ENCODE assay signal across 1 cellular context in genomic region chr7:20219446-20220292, GRCh38.
TF ChIP-seq lines count a peak whose summit lies in the region.

No MANE protein-coding gene starts in this region.

TF ChIP-seq in HepG2, 621 proteins besides CTCF, POLR2A, EP300 and RAD21 (continued from another document and continues in another):
- TF ChIP-seq, protein P1, sequence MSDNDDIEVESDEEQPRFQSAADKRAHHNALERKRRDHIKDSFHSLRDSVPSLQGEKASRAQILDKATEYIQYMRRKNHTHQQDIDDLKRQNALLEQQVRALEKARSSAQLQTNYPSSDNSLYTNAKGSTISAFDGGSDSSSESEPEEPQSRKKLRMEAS (IDR thresholded peaks at IDR 0.05): peak; percentile 73
- TF ChIP-seq, protein P2, sequence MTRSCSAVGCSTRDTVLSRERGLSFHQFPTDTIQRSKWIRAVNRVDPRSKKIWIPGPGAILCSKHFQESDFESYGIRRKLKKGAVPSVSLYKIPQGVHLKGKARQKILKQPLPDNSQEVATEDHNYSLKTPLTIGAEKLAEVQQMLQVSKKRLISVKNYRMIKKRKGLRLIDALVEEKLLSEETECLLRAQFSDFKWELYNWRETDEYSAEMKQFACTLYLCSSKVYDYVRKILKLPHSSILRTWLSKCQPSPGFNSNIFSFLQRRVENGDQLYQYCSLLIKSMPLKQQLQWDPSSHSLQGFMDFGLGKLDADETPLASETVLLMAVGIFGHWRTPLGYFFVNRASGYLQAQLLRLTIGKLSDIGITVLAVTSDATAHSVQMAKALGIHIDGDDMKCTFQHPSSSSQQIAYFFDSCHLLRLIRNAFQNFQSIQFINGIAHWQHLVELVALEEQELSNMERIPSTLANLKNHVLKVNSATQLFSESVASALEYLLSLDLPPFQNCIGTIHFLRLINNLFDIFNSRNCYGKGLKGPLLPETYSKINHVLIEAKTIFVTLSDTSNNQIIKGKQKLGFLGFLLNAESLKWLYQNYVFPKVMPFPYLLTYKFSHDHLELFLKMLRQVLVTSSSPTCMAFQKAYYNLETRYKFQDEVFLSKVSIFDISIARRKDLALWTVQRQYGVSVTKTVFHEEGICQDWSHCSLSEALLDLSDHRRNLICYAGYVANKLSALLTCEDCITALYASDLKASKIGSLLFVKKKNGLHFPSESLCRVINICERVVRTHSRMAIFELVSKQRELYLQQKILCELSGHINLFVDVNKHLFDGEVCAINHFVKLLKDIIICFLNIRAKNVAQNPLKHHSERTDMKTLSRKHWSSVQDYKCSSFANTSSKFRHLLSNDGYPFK (CRISPR knock-in tag; IDR thresholded peaks at IDR 0.05; ENCODE audit: borderline replicate concordance): no peak
- TF ChIP-seq GTF2F1 (IDR thresholded peaks at IDR 0.05; ENCODE audit: low read length) (no peak), POLR2AphosphoS2 (IDR thresholded peaks at IDR 0.05; ENCODE audit: low read depth, low read length) (no peak), HNF4A (CRISPR knock-in tag; IDR thresholded peaks at IDR 0.05) (peak; percentile 99), CBX5 (CRISPR knock-in tag; IDR thresholded peaks at IDR 0.05; ENCODE audit: borderline replicate concordance) (peak; percentile 98), CENPX (CRISPR knock-in tag; IDR thresholded peaks at IDR 0.05) (no peak), ZNF251 (CRISPR knock-in tag; IDR thresholded peaks at IDR 0.05) (no peak), MNT (IDR thresholded peaks at IDR 0.05) (no peak; the same call in 1 of the 2 replicates), MAFG (CRISPR knock-in tag; IDR thresholded peaks at IDR 0.05) (0 out of 2 replicates have a peak, but pooled peaks have one; percentile 40), AGO2 (optimal IDR thresholded peaks at IDR 0.05; ENCODE audit: low read depth, low read length) (no peak), GATA4 (IDR thresholded peaks at IDR 0.05; ENCODE audit: borderline replicate concordance, low read depth) (peak; percentile 83; the same call in 1 of the 2 replicates), HNF4G (IDR thresholded peaks at IDR 0.05; ENCODE audit: borderline replicate concordance, low read depth, low read length) (peak; percentile 98), HNF4G (CRISPR knock-in tag; IDR thresholded peaks at IDR 0.05; ENCODE audit: borderline replicate concordance, low read depth) (peak; percentile 97), SRY (CRISPR knock-in tag; IDR thresholded peaks at IDR 0.05) (no peak), ZNF510 (CRISPR knock-in tag; IDR thresholded peaks at IDR 0.05; ENCODE audit: low read depth) (no peak), GATAD2A (CRISPR knock-in tag; IDR thresholded peaks at IDR 0.05) (peak; percentile 95), HOXA3 (CRISPR knock-in tag; IDR thresholded peaks at IDR 0.05) (peak; percentile 93), SYNCRIP (IDR thresholded peaks at IDR 0.05; ENCODE audit: insufficient read depth, low read depth, low read length) (no peak), ZNF782 (CRISPR knock-in tag; IDR thresholded peaks at IDR 0.05; ENCODE audit: borderline replicate concordance) (no peak), ZBTB20 (CRISPR knock-in tag; IDR thresholded peaks at IDR 0.05; ENCODE audit: borderline replicate concordance, low read depth) (peak; percentile 45; the same call in 1 of the 2 replicates), PAF1 (CRISPR knock-in tag; IDR thresholded peaks at IDR 0.05) (no peak), RELA (CRISPR knock-in tag; IDR thresholded peaks at IDR 0.05) (no peak), ZFX (CRISPR knock-in tag; IDR thresholded peaks at IDR 0.05; ENCODE audit: low read depth) (peak; percentile 79), ATF7-NPFF (CRISPR knock-in tag; IDR thresholded peaks at IDR 0.05; ENCODE audit: low read depth) (peak; percentile 46; the same call in 1 of the 2 replicates), ZNF674 (CRISPR knock-in tag; IDR thresholded peaks at IDR 0.05; ENCODE audit: low read depth) (no peak), PRMT3 (CRISPR knock-in tag; IDR thresholded peaks at IDR 0.05; ENCODE audit: borderline replicate concordance, low read depth) (no peak), NR2F1 (CRISPR knock-in tag; IDR thresholded peaks at IDR 0.05) (no peak; a peak in 1 of 4 replicates), ZFP1 (CRISPR knock-in tag; IDR thresholded peaks at IDR 0.05) (peak; percentile 90), ZSCAN31 (CRISPR knock-in tag; IDR thresholded peaks at IDR 0.05; ENCODE audit: low read depth) (peak; percentile 82), ZNF644 (CRISPR knock-in tag; IDR thresholded peaks at IDR 0.05; ENCODE audit: low read depth) (peak; percentile 99), TEAD2 (CRISPR knock-in tag; IDR thresholded peaks at IDR 0.05) (no peak), ZNF746 (CRISPR knock-in tag; IDR thresholded peaks at IDR 0.05) (no peak; the same call in 1 of the 2 replicates), GABPB1 (CRISPR knock-in tag; IDR thresholded peaks at IDR 0.05) (peak; percentile 84), ZNF552 (CRISPR knock-in tag; IDR thresholded peaks at IDR 0.05; ENCODE audit: borderline replicate concordance) (peak; percentile 72; the same call in 1 of the 2 replicates), NR1H2 (CRISPR knock-in tag; IDR thresholded peaks at IDR 0.05; ENCODE audit: borderline replicate concordance, low read depth) (no peak)
- TF ChIP-seq, protein P3, sequence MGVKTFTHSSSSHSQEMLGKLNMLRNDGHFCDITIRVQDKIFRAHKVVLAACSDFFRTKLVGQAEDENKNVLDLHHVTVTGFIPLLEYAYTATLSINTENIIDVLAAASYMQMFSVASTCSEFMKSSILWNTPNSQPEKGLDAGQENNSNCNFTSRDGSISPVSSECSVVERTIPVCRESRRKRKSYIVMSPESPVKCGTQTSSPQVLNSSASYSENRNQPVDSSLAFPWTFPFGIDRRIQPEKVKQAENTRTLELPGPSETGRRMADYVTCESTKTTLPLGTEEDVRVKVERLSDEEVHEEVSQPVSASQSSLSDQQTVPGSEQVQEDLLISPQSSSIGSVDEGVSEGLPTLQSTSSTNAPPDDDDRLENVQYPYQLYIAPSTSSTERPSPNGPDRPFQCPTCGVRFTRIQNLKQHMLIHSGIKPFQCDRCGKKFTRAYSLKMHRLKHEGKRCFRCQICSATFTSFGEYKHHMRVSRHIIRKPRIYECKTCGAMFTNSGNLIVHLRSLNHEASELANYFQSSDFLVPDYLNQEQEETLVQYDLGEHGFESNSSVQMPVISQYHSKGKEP (CRISPR knock-in tag; IDR thresholded peaks at IDR 0.05): no peak
- TF ChIP-seq, protein P4, sequence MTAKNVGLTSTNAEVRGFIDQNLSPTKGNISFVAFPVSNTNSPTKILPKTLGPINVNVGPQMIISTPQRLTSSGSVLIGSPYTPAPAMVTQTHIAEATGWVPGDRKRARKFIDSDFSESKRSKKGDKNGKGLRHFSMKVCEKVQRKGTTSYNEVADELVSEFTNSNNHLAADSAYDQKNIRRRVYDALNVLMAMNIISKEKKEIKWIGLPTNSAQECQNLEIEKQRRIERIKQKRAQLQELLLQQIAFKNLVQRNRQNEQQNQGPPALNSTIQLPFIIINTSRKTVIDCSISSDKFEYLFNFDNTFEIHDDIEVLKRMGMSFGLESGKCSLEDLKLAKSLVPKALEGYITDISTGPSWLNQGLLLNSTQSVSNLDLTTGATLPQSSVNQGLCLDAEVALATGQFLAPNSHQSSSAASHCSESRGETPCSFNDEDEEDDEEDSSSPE (CRISPR knock-in tag; IDR thresholded peaks at IDR 0.05): 0 out of 2 replicates have a peak, but pooled peaks have one; percentile 30
- TF ChIP-seq, protein P5, sequence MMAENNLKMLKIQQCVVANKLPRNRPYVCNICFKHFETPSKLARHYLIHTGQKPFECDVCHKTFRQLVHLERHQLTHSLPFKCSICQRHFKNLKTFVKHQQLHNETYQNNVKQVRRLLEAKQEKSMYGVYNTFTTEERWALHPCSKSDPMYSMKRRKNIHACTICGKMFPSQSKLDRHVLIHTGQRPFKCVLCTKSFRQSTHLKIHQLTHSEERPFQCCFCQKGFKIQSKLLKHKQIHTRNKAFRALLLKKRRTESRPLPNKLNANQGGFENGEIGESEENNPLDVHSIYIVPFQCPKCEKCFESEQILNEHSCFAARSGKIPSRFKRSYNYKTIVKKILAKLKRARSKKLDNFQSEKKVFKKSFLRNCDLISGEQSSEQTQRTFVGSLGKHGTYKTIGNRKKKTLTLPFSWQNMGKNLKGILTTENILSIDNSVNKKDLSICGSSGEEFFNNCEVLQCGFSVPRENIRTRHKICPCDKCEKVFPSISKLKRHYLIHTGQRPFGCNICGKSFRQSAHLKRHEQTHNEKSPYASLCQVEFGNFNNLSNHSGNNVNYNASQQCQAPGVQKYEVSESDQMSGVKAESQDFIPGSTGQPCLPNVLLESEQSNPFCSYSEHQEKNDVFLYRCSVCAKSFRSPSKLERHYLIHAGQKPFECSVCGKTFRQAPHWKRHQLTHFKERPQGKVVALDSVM (CRISPR knock-in tag; IDR thresholded peaks at IDR 0.05): no peak
- TF ChIP-seq, protein P6, sequence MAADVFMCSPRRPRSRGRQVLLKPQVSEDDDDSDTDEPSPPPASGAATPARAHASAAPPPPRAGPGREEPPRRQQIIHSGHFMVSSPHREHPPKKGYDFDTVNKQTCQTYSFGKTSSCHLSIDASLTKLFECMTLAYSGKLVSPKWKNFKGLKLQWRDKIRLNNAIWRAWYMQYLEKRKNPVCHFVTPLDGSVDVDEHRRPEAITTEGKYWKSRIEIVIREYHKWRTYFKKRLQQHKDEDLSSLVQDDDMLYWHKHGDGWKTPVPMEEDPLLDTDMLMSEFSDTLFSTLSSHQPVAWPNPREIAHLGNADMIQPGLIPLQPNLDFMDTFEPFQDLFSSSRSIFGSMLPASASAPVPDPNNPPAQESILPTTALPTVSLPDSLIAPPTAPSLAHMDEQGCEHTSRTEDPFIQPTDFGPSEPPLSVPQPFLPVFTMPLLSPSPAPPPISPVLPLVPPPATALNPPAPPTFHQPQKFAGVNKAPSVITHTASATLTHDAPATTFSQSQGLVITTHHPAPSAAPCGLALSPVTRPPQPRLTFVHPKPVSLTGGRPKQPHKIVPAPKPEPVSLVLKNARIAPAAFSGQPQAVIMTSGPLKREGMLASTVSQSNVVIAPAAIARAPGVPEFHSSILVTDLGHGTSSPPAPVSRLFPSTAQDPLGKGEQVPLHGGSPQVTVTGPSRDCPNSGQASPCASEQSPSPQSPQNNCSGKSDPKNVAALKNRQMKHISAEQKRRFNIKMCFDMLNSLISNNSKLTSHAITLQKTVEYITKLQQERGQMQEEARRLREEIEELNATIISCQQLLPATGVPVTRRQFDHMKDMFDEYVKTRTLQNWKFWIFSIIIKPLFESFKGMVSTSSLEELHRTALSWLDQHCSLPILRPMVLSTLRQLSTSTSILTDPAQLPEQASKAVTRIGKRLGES (CRISPR knock-in tag; IDR thresholded peaks at IDR 0.05; ENCODE audit: borderline replicate concordance): no peak
- TF ChIP-seq, protein P7, sequence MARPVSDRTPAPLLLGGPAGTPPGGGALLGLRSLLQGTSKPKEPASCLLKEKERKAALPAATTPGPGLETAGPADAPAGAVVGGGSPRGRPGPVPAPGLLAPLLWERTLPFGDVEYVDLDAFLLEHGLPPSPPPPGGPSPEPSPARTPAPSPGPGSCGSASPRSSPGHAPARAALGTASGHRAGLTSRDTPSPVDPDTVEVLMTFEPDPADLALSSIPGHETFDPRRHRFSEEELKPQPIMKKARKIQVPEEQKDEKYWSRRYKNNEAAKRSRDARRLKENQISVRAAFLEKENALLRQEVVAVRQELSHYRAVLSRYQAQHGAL (CRISPR knock-in tag; IDR thresholded peaks at IDR 0.05; ENCODE audit: not compliant biosample characterization): no peak
- TF ChIP-seq, protein P8, sequence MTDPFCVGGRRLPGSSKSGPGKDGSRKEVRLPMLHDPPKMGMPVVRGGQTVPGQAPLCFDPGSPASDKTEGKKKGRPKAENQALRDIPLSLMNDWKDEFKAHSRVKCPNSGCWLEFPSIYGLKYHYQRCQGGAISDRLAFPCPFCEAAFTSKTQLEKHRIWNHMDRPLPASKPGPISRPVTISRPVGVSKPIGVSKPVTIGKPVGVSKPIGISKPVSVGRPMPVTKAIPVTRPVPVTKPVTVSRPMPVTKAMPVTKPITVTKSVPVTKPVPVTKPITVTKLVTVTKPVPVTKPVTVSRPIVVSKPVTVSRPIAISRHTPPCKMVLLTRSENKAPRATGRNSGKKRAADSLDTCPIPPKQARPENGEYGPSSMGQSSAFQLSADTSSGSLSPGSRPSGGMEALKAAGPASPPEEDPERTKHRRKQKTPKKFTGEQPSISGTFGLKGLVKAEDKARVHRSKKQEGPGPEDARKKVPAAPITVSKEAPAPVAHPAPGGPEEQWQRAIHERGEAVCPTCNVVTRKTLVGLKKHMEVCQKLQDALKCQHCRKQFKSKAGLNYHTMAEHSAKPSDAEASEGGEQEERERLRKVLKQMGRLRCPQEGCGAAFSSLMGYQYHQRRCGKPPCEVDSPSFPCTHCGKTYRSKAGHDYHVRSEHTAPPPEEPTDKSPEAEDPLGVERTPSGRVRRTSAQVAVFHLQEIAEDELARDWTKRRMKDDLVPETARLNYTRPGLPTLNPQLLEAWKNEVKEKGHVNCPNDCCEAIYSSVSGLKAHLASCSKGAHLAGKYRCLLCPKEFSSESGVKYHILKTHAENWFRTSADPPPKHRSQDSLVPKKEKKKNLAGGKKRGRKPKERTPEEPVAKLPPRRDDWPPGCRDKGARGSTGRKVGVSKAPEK (CRISPR knock-in tag; IDR thresholded peaks at IDR 0.05; ENCODE audit: borderline replicate concordance): 0 out of 2 replicates have a peak, but pooled peaks have one; percentile 66
- TF ChIP-seq, protein P9, sequence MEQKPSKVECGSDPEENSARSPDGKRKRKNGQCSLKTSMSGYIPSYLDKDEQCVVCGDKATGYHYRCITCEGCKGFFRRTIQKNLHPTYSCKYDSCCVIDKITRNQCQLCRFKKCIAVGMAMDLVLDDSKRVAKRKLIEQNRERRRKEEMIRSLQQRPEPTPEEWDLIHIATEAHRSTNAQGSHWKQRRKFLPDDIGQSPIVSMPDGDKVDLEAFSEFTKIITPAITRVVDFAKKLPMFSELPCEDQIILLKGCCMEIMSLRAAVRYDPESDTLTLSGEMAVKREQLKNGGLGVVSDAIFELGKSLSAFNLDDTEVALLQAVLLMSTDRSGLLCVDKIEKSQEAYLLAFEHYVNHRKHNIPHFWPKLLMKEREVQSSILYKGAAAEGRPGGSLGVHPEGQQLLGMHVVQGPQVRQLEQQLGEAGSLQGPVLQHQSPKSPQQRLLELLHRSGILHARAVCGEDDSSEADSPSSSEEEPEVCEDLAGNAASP (CRISPR knock-in tag; IDR thresholded peaks at IDR 0.05; ENCODE audit: borderline replicate concordance): peak; percentile 56; the same call in 1 of the 2 replicates
- TF ChIP-seq, protein P10, sequence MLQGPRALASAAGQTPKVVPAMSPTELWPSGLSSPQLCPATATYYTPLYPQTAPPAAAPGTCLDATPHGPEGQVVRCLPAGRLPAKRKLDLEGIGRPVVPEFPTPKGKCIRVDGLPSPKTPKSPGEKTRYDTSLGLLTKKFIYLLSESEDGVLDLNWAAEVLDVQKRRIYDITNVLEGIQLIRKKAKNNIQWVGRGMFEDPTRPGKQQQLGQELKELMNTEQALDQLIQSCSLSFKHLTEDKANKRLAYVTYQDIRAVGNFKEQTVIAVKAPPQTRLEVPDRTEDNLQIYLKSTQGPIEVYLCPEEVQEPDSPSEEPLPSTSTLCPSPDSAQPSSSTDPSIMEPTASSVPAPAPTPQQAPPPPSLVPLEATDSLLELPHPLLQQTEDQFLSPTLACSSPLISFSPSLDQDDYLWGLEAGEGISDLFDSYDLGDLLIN (CRISPR knock-in tag; IDR thresholded peaks at IDR 0.05; ENCODE audit: borderline replicate concordance): no peak
